Comparison of ENCODE assay signal across 1 cellular context in genomic region chr1:235998812-235999211, GRCh38.
TF ChIP-seq lines count a peak whose summit lies in the region.

No MANE protein-coding gene starts in this region.

TF ChIP-seq in WTC11, 78 proteins besides CTCF, POLR2A, EP300 and RAD21 (continued from another document):
- TF ChIP-seq, protein P1, sequence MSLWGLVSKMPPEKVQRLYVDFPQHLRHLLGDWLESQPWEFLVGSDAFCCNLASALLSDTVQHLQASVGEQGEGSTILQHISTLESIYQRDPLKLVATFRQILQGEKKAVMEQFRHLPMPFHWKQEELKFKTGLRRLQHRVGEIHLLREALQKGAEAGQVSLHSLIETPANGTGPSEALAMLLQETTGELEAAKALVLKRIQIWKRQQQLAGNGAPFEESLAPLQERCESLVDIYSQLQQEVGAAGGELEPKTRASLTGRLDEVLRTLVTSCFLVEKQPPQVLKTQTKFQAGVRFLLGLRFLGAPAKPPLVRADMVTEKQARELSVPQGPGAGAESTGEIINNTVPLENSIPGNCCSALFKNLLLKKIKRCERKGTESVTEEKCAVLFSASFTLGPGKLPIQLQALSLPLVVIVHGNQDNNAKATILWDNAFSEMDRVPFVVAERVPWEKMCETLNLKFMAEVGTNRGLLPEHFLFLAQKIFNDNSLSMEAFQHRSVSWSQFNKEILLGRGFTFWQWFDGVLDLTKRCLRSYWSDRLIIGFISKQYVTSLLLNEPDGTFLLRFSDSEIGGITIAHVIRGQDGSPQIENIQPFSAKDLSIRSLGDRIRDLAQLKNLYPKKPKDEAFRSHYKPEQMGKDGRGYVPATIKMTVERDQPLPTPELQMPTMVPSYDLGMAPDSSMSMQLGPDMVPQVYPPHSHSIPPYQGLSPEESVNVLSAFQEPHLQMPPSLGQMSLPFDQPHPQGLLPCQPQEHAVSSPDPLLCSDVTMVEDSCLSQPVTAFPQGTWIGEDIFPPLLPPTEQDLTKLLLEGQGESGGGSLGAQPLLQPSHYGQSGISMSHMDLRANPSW (CRISPR knock-in tag; conservative IDR thresholded peaks at IDR 0.05; ENCODE audit: low read depth): no peak
- TF ChIP-seq TEAD1 (CRISPR knock-in tag; IDR thresholded peaks at IDR 0.05): no peak
- TF ChIP-seq, protein P2, sequence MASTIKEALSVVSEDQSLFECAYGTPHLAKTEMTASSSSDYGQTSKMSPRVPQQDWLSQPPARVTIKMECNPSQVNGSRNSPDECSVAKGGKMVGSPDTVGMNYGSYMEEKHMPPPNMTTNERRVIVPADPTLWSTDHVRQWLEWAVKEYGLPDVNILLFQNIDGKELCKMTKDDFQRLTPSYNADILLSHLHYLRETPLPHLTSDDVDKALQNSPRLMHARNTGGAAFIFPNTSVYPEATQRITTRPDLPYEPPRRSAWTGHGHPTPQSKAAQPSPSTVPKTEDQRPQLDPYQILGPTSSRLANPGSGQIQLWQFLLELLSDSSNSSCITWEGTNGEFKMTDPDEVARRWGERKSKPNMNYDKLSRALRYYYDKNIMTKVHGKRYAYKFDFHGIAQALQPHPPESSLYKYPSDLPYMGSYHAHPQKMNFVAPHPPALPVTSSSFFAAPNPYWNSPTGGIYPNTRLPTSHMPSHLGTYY (CRISPR knock-in tag; IDR thresholded peaks at IDR 0.05): no peak
- TF ChIP-seq, protein P3, sequence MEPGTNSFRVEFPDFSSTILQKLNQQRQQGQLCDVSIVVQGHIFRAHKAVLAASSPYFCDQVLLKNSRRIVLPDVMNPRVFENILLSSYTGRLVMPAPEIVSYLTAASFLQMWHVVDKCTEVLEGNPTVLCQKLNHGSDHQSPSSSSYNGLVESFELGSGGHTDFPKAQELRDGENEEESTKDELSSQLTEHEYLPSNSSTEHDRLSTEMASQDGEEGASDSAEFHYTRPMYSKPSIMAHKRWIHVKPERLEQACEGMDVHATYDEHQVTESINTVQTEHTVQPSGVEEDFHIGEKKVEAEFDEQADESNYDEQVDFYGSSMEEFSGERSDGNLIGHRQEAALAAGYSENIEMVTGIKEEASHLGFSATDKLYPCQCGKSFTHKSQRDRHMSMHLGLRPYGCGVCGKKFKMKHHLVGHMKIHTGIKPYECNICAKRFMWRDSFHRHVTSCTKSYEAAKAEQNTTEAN (CRISPR knock-in tag; IDR thresholded peaks at IDR 0.05): no peak
